In genomic region chr2:190535586-190535985, GRCh38 we compare ENCODE assay signal across 8 cellular contexts. TPM values are rescaled to one million over a fixed set of nuclear protein-coding genes. Genes with fewer than 3 reads are reported as not detected.
A peak's percentile ranks its signal among the peaks of the same experiment; 100 is the strongest.
DNase-seq lines count a peak whose midpoint lies in the region; ATAC-seq, FAIRE-seq and TF ChIP-seq lines count a peak whose summit lies in the region.

No MANE protein-coding gene starts in this region.

- H3K4me3 Mint-ChIP-seq in progenitor cell of endocrine pancreas (ENCODE audit: low read depth) = peak overlapping the region; percentile 52

- no peak for TF ChIP-seq CTCF in progenitor cell of endocrine pancreas (IDR thresholded peaks at IDR 0.05; ENCODE audit: unreplicated experiment)

- no peaks in the 10 kb centered on the region for H3K36me3 ChIP-seq in endocrine pancreas (ENCODE audit: control insufficient read depth, insufficient read depth, low read length)

- peak overlapping the region; percentile 27 for H3K27ac Mint-ChIP-seq in progenitor cell of endocrine pancreas

- no peaks in the 10 kb centered on the region for H3K27me3 ChIP-seq in endocrine pancreas (ENCODE audit: control insufficient read depth, insufficient read depth, low read length)

- peaks cover 4% of the 10 kb centered on the region for H3K9me3 ChIP-seq in endocrine pancreas (ENCODE audit: control insufficient read depth, low read length)

- H3K4me1 Mint-ChIP-seq in progenitor cell of endocrine pancreas (ENCODE audit: low read depth) = peaks cover 18% of the 10 kb centered on the region

- H3K4me3 ChIP-seq in GM08714 (ENCODE audit: low read length) = peak overlapping the region; percentile 92; the same call in 1 of the 2 replicates
- peak overlapping the region; percentile 87 for H3K4me3 ChIP-seq in endocrine pancreas (ENCODE audit: control insufficient read depth, insufficient read depth, low read length)

- H3K9ac ChIP-seq in endocrine pancreas (ENCODE audit: control insufficient read depth, insufficient read depth, low read length) = no peak overlapping the region

- peak; percentile 36 for DNase-seq in NCI-H748 (lab: John Stamatoyannopoulos, UW; ENCODE audit: unreplicated experiment)
- no peak for DNase-seq in progenitor cell of endocrine pancreas (ENCODE audit: low spot score, unreplicated experiment)
- DNase-seq in GM12891 (ENCODE audit: insufficient read length, low spot score) = no peak
- DNase-seq in COLO829 (ENCODE audit: low spot score) = no peak
- no peak for DNase-seq in dedifferentiated amniotic fluid mesenchymal stem cell (ENCODE audit: extremely low spot score)

- peaks cover 17% of the 10 kb centered on the region for H3K9me3 Mint-ChIP-seq in progenitor cell of endocrine pancreas (ENCODE audit: low read depth)

- no peak for ATAC-seq in GM19452 (IDR thresholded peaks at IDR 0.05; ENCODE audit: unreplicated experiment)

- peaks cover 18% of the 10 kb centered on the region for H3K36me3 Mint-ChIP-seq in progenitor cell of endocrine pancreas (ENCODE audit: insufficient read depth)

- TF ChIP-seq POLR2A in GM12891 (IDR thresholded peaks at IDR 0.05; ENCODE audit: low read depth, low read length) = no peak

- no peaks in the 10 kb centered on the region for H3K27me3 Mint-ChIP-seq in progenitor cell of endocrine pancreas

- H3K4me1 ChIP-seq in endocrine pancreas (ENCODE audit: control insufficient read depth, insufficient read depth, low read length) = no peaks in the 10 kb centered on the region

- no peak for FAIRE-seq in GM12891 (lab: Jason Lieb, UNC)

TF ChIP-seq in GM12891, 5 proteins besides CTCF, POLR2A, EP300 and RAD21:
- no peak for TF ChIP-seq TAF1 (IDR thresholded peaks at IDR 0.05; ENCODE audit: low read depth, low read length)
- no peak for TF ChIP-seq PAX5 (IDR thresholded peaks at IDR 0.05; ENCODE audit: insufficient read depth, low read length, severe bottlenecking)
- TF ChIP-seq POLR2AphosphoS5 (IDR thresholded peaks at IDR 0.05; ENCODE audit: low read depth, low read length) = no peak
- no peak for TF ChIP-seq SPI1 (IDR thresholded peaks at IDR 0.05; ENCODE audit: low read depth, low read length)

RNA-seq across cellular contexts. Expression of gene NEMP2, which starts 1.1 kb away (rescaled TPM):
- 10.2 and 13.9 TPM in 2 replicates for total RNA-seq in progenitor cell of endocrine pancreas
- polyA plus RNA-seq in GM12891 (2012; ENCODE audit: low read depth, missing spikeins) = 4.1 TPM
